Comparison of ENCODE assay signal across 28 cellular contexts in the genomic region with DNA sequence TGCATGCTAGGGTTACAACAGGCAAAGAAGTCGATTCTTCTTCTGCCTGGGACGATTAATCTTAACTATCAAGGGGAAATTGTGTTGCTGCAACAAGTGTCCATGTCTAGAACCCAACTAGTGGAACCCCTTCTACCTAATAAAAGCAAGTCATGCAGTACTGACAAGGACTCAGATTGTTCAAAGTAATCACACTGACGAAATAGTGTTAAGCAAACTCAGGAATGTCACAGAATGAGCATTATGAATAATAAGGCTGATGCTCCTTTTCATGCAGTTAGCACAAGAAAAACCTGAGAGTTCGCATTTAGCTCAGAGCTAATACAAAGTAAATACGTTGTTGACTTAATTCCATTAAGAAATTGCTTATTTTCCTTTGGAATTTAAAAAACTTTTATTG. TPM values are rescaled to one million over a fixed set of nuclear protein-coding genes. Genes with fewer than 3 reads are reported as not detected.
A peak's percentile ranks its signal among the peaks of the same experiment; 100 is the strongest.
DNase-seq lines count a peak whose midpoint lies in the region; ATAC-seq and TF ChIP-seq lines count a peak whose summit lies in the region.
"Had no signal": no experiment of that assay in that cellular context is flagged by ENCODE, and none has a peak within 500 bp of the region (broad histone marks: within the 10 kb centered on the region; RNA-seq: fewer than 3 reads in every experiment).

No MANE protein-coding gene starts in this region.

- no peaks in the 10 kb centered on the region for H3K9me3 ChIP-seq in RWPE2 (ENCODE audit: severe bottlenecking)
- H3K9me3 ChIP-seq: ascending aorta, left lung, right lobe of liver, SJCRH30, tibial nerve had no signal

- TF ChIP-seq CTCF in RWPE2 (IDR thresholded peaks at IDR 0.05; ENCODE audit: poor library complexity, severe bottlenecking) (no peak), chondrocyte (IDR thresholded peaks at IDR 0.05) (no peak), mesothelial cell of epicardium (IDR thresholded peaks at IDR 0.05; ENCODE audit: unreplicated experiment) (no peak)

- H3K27ac ChIP-seq in RWPE2 (ENCODE audit: poor library complexity, severe bottlenecking): peak overlapping the region; percentile 90
- H3K27ac ChIP-seq: ascending aorta, dorsolateral prefrontal cortex, left lung, neural progenitor cell, right lobe of liver, SJCRH30, tibial nerve had no signal

- H3K4me3 Mint-ChIP-seq in chondrocyte (ENCODE audit: unreplicated experiment) (no peak overlapping the region), mesothelial cell of epicardium (no peak overlapping the region)
- H3K4me3 Mint-ChIP-seq in activated naive CD8-positive, alpha-beta T cell treated with anti-CD3 and anti-CD28 coated beads for 36 hours: no peak overlapping the region
- H3K4me3 Mint-ChIP-seq: activated CD4-positive, alpha-beta T cell treated with anti-CD3 and anti-CD28 coated beads, Interleukin-2, amount 10 ng/mL, durations not matched to agents 24 days and 14 days; activated naive CD4-positive, alpha-beta T cell treated with anti-CD3 and anti-CD28 coated beads, Interleukin-2, amount 50 U/mL, for 24 hours; memory B cell; neural progenitor cell; WTC11 had no signal

- H3K27me3 Mint-ChIP-seq in chondrocyte (ENCODE audit: low read depth) (no peaks in the 10 kb centered on the region), mesothelial cell of epicardium (ENCODE audit: low read depth) (no peaks in the 10 kb centered on the region)
- no peaks in the 10 kb centered on the region for H3K27me3 Mint-ChIP-seq in activated naive CD8-positive, alpha-beta T cell treated with anti-CD3 and anti-CD28 coated beads for 36 hours
- H3K27me3 Mint-ChIP-seq: activated CD4-positive, alpha-beta T cell treated with anti-CD3 and anti-CD28 coated beads, Interleukin-2, amount 10 ng/mL, durations not matched to agents 24 days and 14 days; memory B cell had no signal

- H3K4me1 Mint-ChIP-seq in chondrocyte (ENCODE audit: low read depth) (peaks cover 50% of the 10 kb centered on the region), mesothelial cell of epicardium (peaks cover 47% of the 10 kb centered on the region)
- H3K4me1 Mint-ChIP-seq in activated naive CD8-positive, alpha-beta T cell treated with anti-CD3 and anti-CD28 coated beads for 36 hours: no peaks in the 10 kb centered on the region
- H3K4me1 Mint-ChIP-seq: activated CD4-positive, alpha-beta T cell treated with anti-CD3 and anti-CD28 coated beads, Interleukin-2, amount 10 ng/mL, durations not matched to agents 24 days and 14 days; activated naive CD4-positive, alpha-beta T cell treated with anti-CD3 and anti-CD28 coated beads, Interleukin-2, amount 50 U/mL, for 24 hours; memory B cell; neural progenitor cell had no signal

- DNase-seq in RWPE2 (ENCODE audit: low spot score) (no peak), chondrocyte (ENCODE audit: low spot score) (no peak), mesothelial cell of epicardium (ENCODE audit: low spot score in 2 of 2, unreplicated experiment in 2 of 2) (no peak), NCI-H774 (lab: John Stamatoyannopoulos, UW) (no peak), NCI-H69 (lab: John Stamatoyannopoulos, UW) (no peak), NCI-H1417 (lab: John Stamatoyannopoulos, UW) (no peak)
- DNase-seq in activated naive CD8-positive, alpha-beta T cell treated with anti-CD3 and anti-CD28 coated beads for 36 hours: no peak
- DNase-seq: activated CD4-positive, alpha-beta T cell treated with anti-CD3 and anti-CD28 coated beads, Interleukin-2, amount 10 ng/mL, durations not matched to agents 24 days and 14 days; C1 segment of cervical spinal cord; dorsolateral prefrontal cortex; Kasumi-1; left lung; MV-4-11; NCI-H446 treated with DMSO at 0.1 percent for 48 hours; right lobe of liver; stimulated activated CD4-positive, alpha-beta T cell treated with anti-CD3 and anti-CD28 coated beads, Interleukin-4, amount 100 ng/mL, for 1 hour had no signal

- H3K9me3 Mint-ChIP-seq in chondrocyte (ENCODE audit: low read depth) (peaks cover 4% of the 10 kb centered on the region), mesothelial cell of epicardium (no peaks in the 10 kb centered on the region)
- H3K9me3 Mint-ChIP-seq in activated naive CD8-positive, alpha-beta T cell treated with anti-CD3 and anti-CD28 coated beads for 36 hours: no peaks in the 10 kb centered on the region
- H3K9me3 Mint-ChIP-seq: activated CD4-positive, alpha-beta T cell treated with anti-CD3 and anti-CD28 coated beads, Interleukin-2, amount 10 ng/mL, durations not matched to agents 24 days and 14 days; activated naive CD4-positive, alpha-beta T cell treated with anti-CD3 and anti-CD28 coated beads, Interleukin-2, amount 50 U/mL, for 24 hours; memory B cell; neural progenitor cell; WTC11 had no signal

- no peaks in the 10 kb centered on the region for H3K36me3 ChIP-seq in RWPE2 (ENCODE audit: low read depth)
- H3K36me3 ChIP-seq: ascending aorta, left lung, neural progenitor cell, right lobe of liver, SJCRH30, tibial nerve had no signal

- H3K27ac Mint-ChIP-seq in chondrocyte (ENCODE audit: unreplicated experiment) (peak overlapping the region; percentile 53), mesothelial cell of epicardium (peak overlapping the region; percentile 57)
- no peak overlapping the region for H3K27ac Mint-ChIP-seq in activated naive CD8-positive, alpha-beta T cell treated with anti-CD3 and anti-CD28 coated beads for 36 hours
- H3K27ac Mint-ChIP-seq: activated CD4-positive, alpha-beta T cell treated with anti-CD3 and anti-CD28 coated beads, Interleukin-2, amount 10 ng/mL, durations not matched to agents 24 days and 14 days; activated naive CD4-positive, alpha-beta T cell treated with anti-CD3 and anti-CD28 coated beads, Interleukin-2, amount 50 U/mL, for 24 hours; memory B cell; neural progenitor cell; WTC11 had no signal

- H3K27me3 ChIP-seq in RWPE2 (ENCODE audit: insufficient read depth, poor library complexity, severe bottlenecking): no peaks in the 10 kb centered on the region
- H3K27me3 ChIP-seq: ascending aorta, dorsolateral prefrontal cortex, left lung, neural progenitor cell, right lobe of liver, tibial nerve had no signal

- ATAC-seq in RWPE2 (ENCODE audit: low read depth): no peak
- ATAC-seq: right lobe of liver, WTC11 had no signal

- peaks cover 18% of the 10 kb centered on the region for H3K4me1 ChIP-seq in RWPE2 (ENCODE audit: insufficient read depth, poor library complexity, severe bottlenecking)
- H3K4me1 ChIP-seq: ascending aorta, left lung, neural progenitor cell, right lobe of liver had no signal

- H3K4me3 ChIP-seq in RWPE2 (ENCODE audit: severe bottlenecking): no peak overlapping the region
- H3K4me3 ChIP-seq: ascending aorta, dorsolateral prefrontal cortex, left lung, neural progenitor cell, right lobe of liver, SJCRH30, tibial nerve had no signal

- H3K36me3 Mint-ChIP-seq in chondrocyte (ENCODE audit: low read depth) (no peaks in the 10 kb centered on the region), mesothelial cell of epicardium (no peaks in the 10 kb centered on the region)
- no peaks in the 10 kb centered on the region for H3K36me3 Mint-ChIP-seq in activated naive CD8-positive, alpha-beta T cell treated with anti-CD3 and anti-CD28 coated beads for 36 hours
- H3K36me3 Mint-ChIP-seq: activated naive CD4-positive, alpha-beta T cell treated with anti-CD3 and anti-CD28 coated beads, Interleukin-2, amount 50 U/mL, for 24 hours; memory B cell; neural progenitor cell; WTC11 had no signal

RNA-seq across cellular contexts. Expression of a gene that starts 47.5 kb away (rescaled TPM):
- total RNA-seq in chondrocyte (not detected in 3 replicates), mesothelial cell of epicardium (not detected in 3 replicates)
- not detected for total RNA-seq in activated naive CD8-positive, alpha-beta T cell treated with anti-CD3 and anti-CD28 coated beads for 36 hours
- total RNA-seq: activated CD4-positive, alpha-beta T cell treated with anti-CD3 and anti-CD28 coated beads, Interleukin-2, amount 10 ng/mL, durations not matched to agents 24 days and 14 days; activated CD8-positive, alpha-beta memory T cell treated with anti-CD3 and anti-CD28 coated beads for 36 hours; ascending aorta; dorsolateral prefrontal cortex; G401; glomerular endothelial cell; left lung; posterior vena cava; right lobe of liver; RPMI7951; SJCRH30; tibial nerve; WTC11 had no signal
